ENCODE assay signal across 8 cellular contexts in the genomic region with DNA sequence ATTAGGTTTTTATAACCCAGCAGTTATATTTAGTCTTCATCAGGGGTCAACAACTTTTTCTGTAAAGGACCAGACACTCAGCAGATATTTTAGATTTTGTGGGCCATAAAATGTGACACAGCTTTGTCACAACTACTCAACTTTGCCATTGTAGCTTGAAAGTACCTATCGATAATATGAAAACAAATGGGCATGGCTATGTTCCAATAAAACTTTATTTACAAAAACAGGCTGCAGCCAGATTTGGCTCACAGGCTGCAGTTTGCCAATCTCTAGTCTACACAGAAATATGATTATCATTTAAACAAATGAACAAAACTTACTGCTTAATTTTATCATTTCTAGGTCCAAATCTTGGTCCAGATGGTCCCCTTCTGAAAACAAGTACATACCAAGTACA.
"Had no signal": no experiment of that assay in that cellular context is flagged by ENCODE, and none has a peak within 500 bp of the region (broad histone marks: within the 10 kb centered on the region; RNA-seq: fewer than 3 reads in every experiment).

No MANE protein-coding gene starts in this region.

- H3K4me1 Mint-ChIP-seq: GM23338, H9 had no signal

- H3K27ac Mint-ChIP-seq: GM23338, H9 had no signal

- DNase-seq: GOT3, H7, H9, HFFc6 had no signal

- H3K27ac ChIP-seq: GM23248 had no signal

- ATAC-seq: GM23338, HCT116 had no signal

- H3K36me3 ChIP-seq: HAP-1 had no signal

- H3K4me2 ChIP-seq: GM23338 had no signal

- H2AFZ ChIP-seq: GM23248, GM23338 had no signal

- H3K4me3 Mint-ChIP-seq: GM23338, H9, HFFc6 had no signal

- H3K9ac ChIP-seq: GM23248 had no signal

- H3K4me3 ChIP-seq: GM23248, GM23338, HAP-1 had no signal
